10 cellular contexts compared by ENCODE assay signal in genomic region chr6:54846857-54847721, GRCh38. TPM values are rescaled to one million over a fixed set of nuclear protein-coding genes. Genes with fewer than 3 reads are reported as not detected.
DNase-seq lines count a peak whose midpoint lies in the region; ATAC-seq, FAIRE-seq and TF ChIP-seq lines count a peak whose summit lies in the region.
"Had no signal": no experiment of that assay in that cellular context is flagged by ENCODE, and none has a peak within 500 bp of the region (broad histone marks: within the 10 kb centered on the region; RNA-seq: fewer than 3 reads in every experiment).

No MANE protein-coding gene starts in this region.

- intact Hi-C loops in activated CD8-positive, alpha-beta T cell treated with anti-CD3 and anti-CD28 coated beads for 36 hours (cut with micrococcal nuclease): no loop called here

- CTCF ChIA-PET in activated CD8-positive, alpha-beta T cell treated with anti-CD3 and anti-CD28 coated beads for 36 hours (lab: Charles Lee): no interaction called here

- peak overlapping the region; percentile 69 for H3K27ac ChIP-seq in thymus (ENCODE audit: low read depth)

- no peaks in the 10 kb centered on the region for H3K36me3 Mint-ChIP-seq in activated CD8-positive, alpha-beta T cell treated with anti-CD3 and anti-CD28 coated beads for 36 hours (ENCODE audit: low read depth)

- WGBS in thymus: 8% methylated on average over 36 of the region's 36 CpGs

- H3K27me3 ChIP-seq in thymus (ENCODE audit: control insufficient read depth, insufficient read depth): peaks cover 12% of the 10 kb centered on the region

- H3K36me3 ChIP-seq in thymus (ENCODE audit: control insufficient read depth, insufficient read depth): no peaks in the 10 kb centered on the region

- no peak for ATAC-seq in activated CD8-positive, alpha-beta T cell treated with anti-CD3 and anti-CD28 coated beads for 36 hours
- no peak for ATAC-seq in GM18511 (IDR thresholded peaks at IDR 0.05; ENCODE audit: unreplicated experiment)

- no peak overlapping the region for H3K27ac Mint-ChIP-seq in activated CD8-positive, alpha-beta T cell treated with anti-CD3 and anti-CD28 coated beads for 36 hours

- peaks cover 19% of the 10 kb centered on the region for H3K27me3 Mint-ChIP-seq in activated CD8-positive, alpha-beta T cell treated with anti-CD3 and anti-CD28 coated beads for 36 hours

- TF ChIP-seq CTCF in choroid plexus epithelial cell (conservative IDR thresholded peaks at IDR 0.05; ENCODE audit: low read depth, low read length): no peak
- no peak for TF ChIP-seq CTCF in activated CD8-positive, alpha-beta T cell treated with anti-CD3 and anti-CD28 coated beads for 36 hours (IDR thresholded peaks at IDR 0.05)

- peaks cover 3% of the 10 kb centered on the region for H3K9me3 Mint-ChIP-seq in activated CD8-positive, alpha-beta T cell treated with anti-CD3 and anti-CD28 coated beads for 36 hours

- peaks cover 1% of the 10 kb centered on the region for H3K9me3 ChIP-seq in thymus (ENCODE audit: control insufficient read depth)

- no peaks in the 10 kb centered on the region for H3K4me1 Mint-ChIP-seq in activated CD8-positive, alpha-beta T cell treated with anti-CD3 and anti-CD28 coated beads for 36 hours (ENCODE audit: low read depth)

- POLR2A ChIA-PET in activated CD8-positive, alpha-beta T cell treated with anti-CD3 and anti-CD28 coated beads for 36 hours (lab: Charles Lee): no interaction called here

- H3K4me1 ChIP-seq in thymus (ENCODE audit: control insufficient read depth, insufficient read depth, low read length): no peaks in the 10 kb centered on the region

- DNase-seq in choroid plexus epithelial cell (ENCODE audit: low read depth): no peak
- DNase-seq in kidney glomerular epithelial cell (lab: John Stamatoyannopoulos, UW): peak; percentile 39
- DNase-seq in RCC 7860 (ENCODE audit: low spot score): no peak
- no peak for DNase-seq in activated CD8-positive, alpha-beta T cell treated with anti-CD3 and anti-CD28 coated beads for 36 hours
- no peak for DNase-seq in NCI-H2029 (lab: John Stamatoyannopoulos, UW)
- DNase-seq: T-helper 2 cell had no signal

- no peak for TF ChIP-seq RAD21 in Ishikawa (IDR thresholded peaks at IDR 0.05; ENCODE audit: low read depth)

- H3K4me3 Mint-ChIP-seq in activated CD8-positive, alpha-beta T cell treated with anti-CD3 and anti-CD28 coated beads for 36 hours: no peak overlapping the region

- no peak for FAIRE-seq in RCC 7860 (lab: Jason Lieb, UNC)

- no peak for TF ChIP-seq EP300 in Ishikawa (IDR thresholded peaks at IDR 0.05; ENCODE audit: borderline replicate concordance)

- peak overlapping the region; percentile 53 for H3K4me3 ChIP-seq in choroid plexus epithelial cell (ENCODE audit: low read depth, low read length)
- peak overlapping the region; percentile 34 for H3K4me3 ChIP-seq in thymus (ENCODE audit: low read length)

TF ChIP-seq in Ishikawa, 13 proteins besides CTCF, POLR2A, EP300 and RAD21:
- no peak for TF ChIP-seq TEAD4 (IDR thresholded peaks at IDR 0.05)
- no peak for TF ChIP-seq CEBPB (IDR thresholded peaks at IDR 0.05)
- TF ChIP-seq ZBTB7A (IDR thresholded peaks at IDR 0.05; ENCODE audit: low read depth): 0 out of 2 replicates have a peak, but pooled peaks have one; percentile 42
- 0 out of 2 replicates have a peak, but pooled peaks have one; percentile 6 for TF ChIP-seq EGR1 (IDR thresholded peaks at IDR 0.05)
- TF ChIP-seq MAX (IDR thresholded peaks at IDR 0.05): no peak

RNA-seq across cellular contexts. Expression of gene FAM83B, which starts 0.5 kb away (rescaled TPM):
- 2.0 TPM for polyA plus RNA-seq in thymus
- not detected for total RNA-seq in activated CD8-positive, alpha-beta T cell treated with anti-CD3 and anti-CD28 coated beads for 36 hours
- total RNA-seq: HT1080 had no signal
